ENCODE assay signal across 8 cellular contexts in genomic region chr16:28974437-28975157, GRCh38. TPM values are rescaled to one million over a fixed set of nuclear protein-coding genes. Genes with fewer than 3 reads are reported as not detected.
DNase-seq lines count a peak whose midpoint lies in the region; ATAC-seq and TF ChIP-seq lines count a peak whose summit lies in the region.

A gene with protein sequence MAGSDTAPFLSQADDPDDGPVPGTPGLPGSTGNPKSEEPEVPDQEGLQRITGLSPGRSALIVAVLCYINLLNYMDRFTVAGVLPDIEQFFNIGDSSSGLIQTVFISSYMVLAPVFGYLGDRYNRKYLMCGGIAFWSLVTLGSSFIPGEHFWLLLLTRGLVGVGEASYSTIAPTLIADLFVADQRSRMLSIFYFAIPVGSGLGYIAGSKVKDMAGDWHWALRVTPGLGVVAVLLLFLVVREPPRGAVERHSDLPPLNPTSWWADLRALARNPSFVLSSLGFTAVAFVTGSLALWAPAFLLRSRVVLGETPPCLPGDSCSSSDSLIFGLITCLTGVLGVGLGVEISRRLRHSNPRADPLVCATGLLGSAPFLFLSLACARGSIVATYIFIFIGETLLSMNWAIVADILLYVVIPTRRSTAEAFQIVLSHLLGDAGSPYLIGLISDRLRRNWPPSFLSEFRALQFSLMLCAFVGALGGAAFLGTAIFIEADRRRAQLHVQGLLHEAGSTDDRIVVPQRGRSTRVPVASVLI (plus strand): TSS chr16:28974778. CDS start chr16:28975152, 374 bp downstream.

- no peaks in the 10 kb centered on the region for H3K9me3 Mint-ChIP-seq in activated T-cell treated with anti-CD3 and anti-CD28 coated beads, Interleukin-2, amount 50 U/mL, for 24 hours

- H3K36me3 Mint-ChIP-seq in activated T-cell treated with anti-CD3 and anti-CD28 coated beads, Interleukin-2, amount 50 U/mL, for 24 hours (ENCODE audit: low read depth): peaks cover 40% of the 10 kb centered on the region

- H3K9ac ChIP-seq in mucosa of stomach (ENCODE audit: low read length): peak within 1 kb of the TSS; percentile 88

- 0 to 1% methylated on average over 56 to 60 of the region's 60 CpGs for WGBS in esophagus, 2 donors

- peak within 1 kb of the TSS; percentile 96 for H3K27ac Mint-ChIP-seq in activated T-cell treated with anti-CD3 and anti-CD28 coated beads, Interleukin-2, amount 50 U/mL, for 24 hours

- H3K4me3 Mint-ChIP-seq in activated T-cell treated with anti-CD3 and anti-CD28 coated beads, Interleukin-2, amount 50 U/mL, for 24 hours: peak within 1 kb of the TSS; percentile 95

- H3K27me3 ChIP-seq in esophagus (ENCODE audit: control insufficient read depth in 1 of 2, insufficient read depth in 2 of 2, low read length in 2 of 2) (no peaks in the 10 kb centered on the region), mucosa of stomach (ENCODE audit: control insufficient read depth, insufficient read depth, low read length) (no peaks in the 10 kb centered on the region)

- H3K9me3 ChIP-seq in esophagus (ENCODE audit: control insufficient read depth in 2 of 2, insufficient read depth in 1 of 2, low read depth in 1 of 2, low read length in 1 of 2) (no peaks in the 10 kb centered on the region), mucosa of stomach (ENCODE audit: control insufficient read depth, low read length) (no peaks in the 10 kb centered on the region)

- in situ Hi-C loops in KBM-7 (cut with MboI; ENCODE audit: low pct_unique_long_range_greater_than_20kb, low sequenced_read_pairs): no loop called here

- H3K4me1 Mint-ChIP-seq in activated T-cell treated with anti-CD3 and anti-CD28 coated beads, Interleukin-2, amount 50 U/mL, for 24 hours (ENCODE audit: low read depth): peaks cover 36% of the 10 kb centered on the region

- ATAC-seq in GM21619 (IDR thresholded peaks at IDR 0.05; ENCODE audit: unreplicated experiment): peak; percentile 88

- H3K4me1 ChIP-seq in esophagus (ENCODE audit: control insufficient read depth in 2 of 2, insufficient read depth in 2 of 2, low read length in 1 of 2) (peaks cover 0 to 4% of the 10 kb centered on the region in 2 donors), mucosa of stomach (ENCODE audit: control insufficient read depth, insufficient read depth, low read length) (peaks cover 16% of the 10 kb centered on the region)

- H3K4me3 ChIP-seq in esophagus (ENCODE audit: low read depth in 1 of 2, low read length in 2 of 2): peak within 1 kb of the TSS; percentile 65 to 91
- H3K4me3 ChIP-seq in mucosa of stomach (ENCODE audit: low read length): peak within 1 kb of the TSS; percentile 77

- peaks cover 0 to 9% of the 10 kb centered on the region in 2 donors for H3K36me3 ChIP-seq in esophagus (ENCODE audit: control insufficient read depth in 2 of 2, insufficient read depth in 2 of 2, low read length in 1 of 2)
- H3K36me3 ChIP-seq in mucosa of stomach (ENCODE audit: control insufficient read depth, insufficient read depth, low read length): no peaks in the 10 kb centered on the region

- H3K27me3 Mint-ChIP-seq in activated T-cell treated with anti-CD3 and anti-CD28 coated beads, Interleukin-2, amount 50 U/mL, for 24 hours: no peaks in the 10 kb centered on the region

- peak within 1 kb of the TSS; percentile 9 to 82 for H3K27ac ChIP-seq in esophagus (ENCODE audit: low read depth in 2 of 2, low read length in 1 of 2)

- DNase-seq in DMS 273 treated with DMSO at 0.1 percent for 48 hours (lab: John Stamatoyannopoulos, UW) (peak; percentile 90), KBM-7 (peak; percentile 92)
- DNase-seq in activated T-cell treated with anti-CD3 and anti-CD28 coated beads, Interleukin-2, amount 50 U/mL, for 24 hours: peak; percentile 93
- peak; percentile 81 to 82 for DNase-seq in stimulated activated CD8-positive, alpha-beta memory T cell treated with anti-CD3 and anti-CD28 coated beads, Interleukin-7, amount 100 ng/mL, for 1 hour (ENCODE audit: low read depth in 2 of 2)

TF ChIP-seq in PFSK-1, 5 proteins besides CTCF, POLR2A, EP300 and RAD21:
- TF ChIP-seq FOXP2 (optimal IDR thresholded peaks at IDR 0.05; ENCODE audit: borderline replicate concordance, extremely low read depth, extremely low read length, insufficient read depth) (peak; percentile 69), POLR2AphosphoS5 (IDR thresholded peaks at IDR 0.05; ENCODE audit: low read depth, low read length) (peak; percentile 81), SIN3A (IDR thresholded peaks at IDR 0.05; ENCODE audit: borderline replicate concordance, insufficient read depth, low read length) (peak; percentile 96), REST (IDR thresholded peaks at IDR 0.05; ENCODE audit: insufficient read depth in 1 of 2, low read depth in 2 of 2, low read length in 2 of 2) (peak; percentile 19 to 69; a peak in 1 of 4 replicates), TAF1 (IDR thresholded peaks at IDR 0.05; ENCODE audit: borderline replicate concordance, insufficient read depth, low read length) (peak; percentile 88)
TF ChIP-seq in PFSK-1: peak in this region for 5.

RNA-seq across cellular contexts. Expression of the gene that starts here (rescaled TPM):
- polyA plus RNA-seq in PFSK-1 (2012; ENCODE audit: insufficient read length, low read depth): 100 TPM
- polyA plus RNA-seq in esophagus: 10 to 100 TPM; 22.2 to 24.6 TPM

Comparison
In these comparisons a context has a peak if more than half of its experiments do, and no peak if none do; other contexts are left out.
1. Peak in every context shown above with its lines: DNase-seq, ATAC-seq, H3K4me3 ChIP-seq and H3K27ac ChIP-seq.